ENCODE assay signal across 1 cellular context in genomic region chr1:6012529-6013318, GRCh38.
TF ChIP-seq lines count a peak whose summit lies in the region.

No MANE protein-coding gene starts in this region.

TF ChIP-seq in GM12878, 131 proteins besides CTCF, POLR2A, EP300 and RAD21 (continued from another document):
- TF ChIP-seq NFXL1 (IDR thresholded peaks at IDR 0.05; ENCODE audit: borderline replicate concordance) = no peak
- TF ChIP-seq BACH1 (IDR thresholded peaks at IDR 0.05; ENCODE audit: borderline replicate concordance) = no peak
- no peak for TF ChIP-seq EED (IDR thresholded peaks at IDR 0.05; ENCODE audit: low read depth)
- no peak for TF ChIP-seq HDAC2 (IDR thresholded peaks at IDR 0.05)
- no peak for TF ChIP-seq ETV6 (conservative IDR thresholded peaks at IDR 0.05 in 1 of 2, IDR thresholded peaks at IDR 0.05 in 1 of 2; ENCODE audit: borderline replicate concordance in 1 of 2, low read depth in 1 of 2)
- TF ChIP-seq GATAD2B (conservative IDR thresholded peaks at IDR 0.05; ENCODE audit: low read depth) = no peak
- TF ChIP-seq JUND (IDR thresholded peaks at IDR 0.05; ENCODE audit: low read depth, low read length) = no peak
- TF ChIP-seq MEF2A (IDR thresholded peaks at IDR 0.05; ENCODE audit: insufficient read depth, low read depth, low read length) = no peak
- TF ChIP-seq MTA2 (IDR thresholded peaks at IDR 0.05; ENCODE audit: low read depth) = no peak
- TF ChIP-seq FOS (IDR thresholded peaks at IDR 0.05; ENCODE audit: borderline replicate concordance, extremely low read depth, insufficient read length) = no peak
- no peak for TF ChIP-seq ZNF24 (IDR thresholded peaks at IDR 0.05)
- no peak for TF ChIP-seq CHD4 (IDR thresholded peaks at IDR 0.05)
